In genomic region chr1:206685256-206685748, GRCh38 we compare ENCODE assay signal across 8 cellular contexts. TPM values are rescaled to one million over a fixed set of nuclear protein-coding genes. Genes with fewer than 3 reads are reported as not detected.
DNase-seq lines count a peak whose midpoint lies in the region; ATAC-seq and TF ChIP-seq lines count a peak whose summit lies in the region.

No MANE protein-coding gene starts in this region.

- peaks cover 48% of the 10 kb centered on the region for H4K20me1 ChIP-seq in BLaER1

- H3K4me3 Mint-ChIP-seq in activated naive CD4-positive, alpha-beta T cell treated with anti-CD3 and anti-CD28 coated beads, Interleukin-2, amount 50 U/mL, for 24 hours: peak overlapping the region; percentile 93

- no peaks in the 10 kb centered on the region for H3K27me3 ChIP-seq in BLaER1
- no peaks in the 10 kb centered on the region for H3K27me3 ChIP-seq in heart right ventricle

- peak; percentile 7 to 39 (median 20) for ATAC-seq in heart right ventricle
- ATAC-seq in GM21526 (IDR thresholded peaks at IDR 0.05; ENCODE audit: low FRiP score, unreplicated experiment): no peak

- H3K27ac ChIP-seq in BLaER1 (peak overlapping the region; percentile 97), heart right ventricle (peak overlapping the region; percentile 91 to 99 (median 98))

- peak overlapping the region; percentile 97 for H3K9ac ChIP-seq in BLaER1

- no peaks in the 10 kb centered on the region for H3K9me3 ChIP-seq in BLaER1
- no peaks in the 10 kb centered on the region for H3K9me3 ChIP-seq in heart right ventricle

- no peaks in the 10 kb centered on the region for H3K9me3 Mint-ChIP-seq in activated naive CD4-positive, alpha-beta T cell treated with anti-CD3 and anti-CD28 coated beads, Interleukin-2, amount 50 U/mL, for 24 hours

- H3K4me1 Mint-ChIP-seq in activated naive CD4-positive, alpha-beta T cell treated with anti-CD3 and anti-CD28 coated beads, Interleukin-2, amount 50 U/mL, for 24 hours: peaks cover 47% of the 10 kb centered on the region

- H3K27ac Mint-ChIP-seq in activated naive CD4-positive, alpha-beta T cell treated with anti-CD3 and anti-CD28 coated beads, Interleukin-2, amount 50 U/mL, for 24 hours: peak overlapping the region; percentile 91

- TF ChIP-seq CTCF in GM20000 (IDR thresholded peaks at IDR 0.05; ENCODE audit: extremely low read depth, missing control alignments): no peak
- TF ChIP-seq CTCF in NB4 (IDR thresholded peaks at IDR 0.05; ENCODE audit: low read depth, low read length): no peak
- no peak for TF ChIP-seq CTCF in heart right ventricle (IDR thresholded peaks at IDR 0.05)
- TF ChIP-seq CTCF in retinal pigment epithelial cell (conservative IDR thresholded peaks at IDR 0.05; ENCODE audit: low read depth, low read length): no peak

- WGBS in heart right ventricle, 2 donors: 1% methylated on average over 29 to 57 of the region's 60 CpGs

- H3K4me1 ChIP-seq in BLaER1: peaks cover 77% of the 10 kb centered on the region
- peaks cover 20 to 58% (median 47%) of the 10 kb centered on the region in 9 donors for H3K4me1 ChIP-seq in heart right ventricle

- H3K4me2 ChIP-seq in BLaER1: peak overlapping the region; percentile 82

- no peak for TF ChIP-seq POLR2A in NB4 (IDR thresholded peaks at IDR 0.05; ENCODE audit: extremely low read depth, insufficient read length)

- no peaks in the 10 kb centered on the region for H3K27me3 Mint-ChIP-seq in activated naive CD4-positive, alpha-beta T cell treated with anti-CD3 and anti-CD28 coated beads, Interleukin-2, amount 50 U/mL, for 24 hours

- H3K36me3 Mint-ChIP-seq in activated naive CD4-positive, alpha-beta T cell treated with anti-CD3 and anti-CD28 coated beads, Interleukin-2, amount 50 U/mL, for 24 hours: no peaks in the 10 kb centered on the region

- intact Hi-C loops in heart right ventricle (cut with DNase I): loop anchor here in 5 of 10 donors (2.0 to 5.0 kb wide), 2 partner anchors 21 to 37 kb away; no protein-coding TSS in a partner anchor

- DNase-seq in GM20000 (ENCODE audit: low spot score) (peak; percentile 68), NB4 (ENCODE audit: low read depth) (peak; percentile 67), heart right ventricle (peak in 1 of 2 donors; percentile 47), retinal pigment epithelial cell (ENCODE audit: low read depth) (no peak), NCI-H2227 (lab: John Stamatoyannopoulos, UW; ENCODE audit: unreplicated experiment) (no peak)

- peaks cover 26% of the 10 kb centered on the region for H3K36me3 ChIP-seq in BLaER1
- peaks cover 0 to 9% (median 0%) of the 10 kb centered on the region in 9 donors for H3K36me3 ChIP-seq in heart right ventricle

- H3K4me3 ChIP-seq in BLaER1 (peak overlapping the region; percentile 96), NB4 (ENCODE audit: low read depth, low read length) (peak overlapping the region; percentile 91), heart right ventricle (peak overlapping the region; percentile 50 to 95 (median 86)), retinal pigment epithelial cell (ENCODE audit: low read length) (peak overlapping the region; percentile 97)

RNA-seq across cellular contexts. Expression of gene MAPKAPK2, which starts 0.6 kb away (rescaled TPM):
- 100 to 1,000 TPM; 169 to 323 (median 224) TPM for total RNA-seq in heart right ventricle
- 100 to 1,000 TPM; 101 to 144 TPM for polyA plus RNA-seq in heart right ventricle

RNA-seq across cellular contexts. Expression of gene DYRK3, which starts 50.0 kb away (rescaled TPM):
- 10 to 100 TPM; 10.4 to 27.9 (median 20.8) TPM for total RNA-seq in heart right ventricle
- polyA plus RNA-seq in heart right ventricle: 10 to 100 TPM in 1 of 2 donors, 1 to 10 TPM in 1; 4.1 to 31.1 TPM

Comparison
In these comparisons a context has a peak if more than half of its experiments do, and no peak if none do; other contexts are left out.
1. DNase-seq: peak in GM20000 (single experiment) and NB4 (single experiment); none in retinal pigment epithelial cell (single experiment) and NCI-H2227 (single experiment).
2. Peak in every context shown above with its lines, with median percentiles within 50 percentile points of each other: H3K4me3 ChIP-seq.